Comparison of ENCODE assay signal across 1 cellular context in genomic region chr1:52672946-52673345, GRCh38.
TF ChIP-seq lines count a peak whose summit lies in the region.

No MANE protein-coding gene starts in this region.

TF ChIP-seq in IMR-90, 13 proteins besides CTCF, POLR2A, EP300 and RAD21:
- no peak for TF ChIP-seq SMC3 (IDR thresholded peaks at IDR 0.05; ENCODE audit: low read depth, low read length)
- no peak for TF ChIP-seq FOS (IDR thresholded peaks at IDR 0.05; ENCODE audit: low read depth, low read length)
- no peak for TF ChIP-seq NFE2L2 (IDR thresholded peaks at IDR 0.05; ENCODE audit: low read depth, low read length)
- no peak for TF ChIP-seq MAZ (IDR thresholded peaks at IDR 0.05; ENCODE audit: borderline replicate concordance, low read depth, low read length)
TF ChIP-seq in IMR-90: peak in this region for 0.
